In genomic region chr1:233465745-233466343, GRCh38 we compare ENCODE assay signal across 9 cellular contexts.
"Had no signal": no experiment of that assay in that cellular context is flagged by ENCODE, and none has a peak within 500 bp of the region (broad histone marks: within the 10 kb centered on the region; RNA-seq: fewer than 3 reads in every experiment).

No MANE protein-coding gene starts in this region.

- H3K4me3 ChIP-seq: K562 had no signal

- H3K4me1 Mint-ChIP-seq: IgD-negative memory B cell had no signal

- H3K4me3 Mint-ChIP-seq: IgD-negative memory B cell had no signal

- ATAC-seq: HepG2, K562 had no signal

- DNase-seq: IMR-90, KBM-7, KG1 had no signal

- H3K27ac ChIP-seq: HL-60, KMS-11 had no signal

- FAIRE-seq: HepG2, HTR-8/SVneo, K562 had no signal

- H3K9ac ChIP-seq: KMS-11 had no signal
